Comparison of ENCODE assay signal across 1 cellular context in the genomic region with DNA sequence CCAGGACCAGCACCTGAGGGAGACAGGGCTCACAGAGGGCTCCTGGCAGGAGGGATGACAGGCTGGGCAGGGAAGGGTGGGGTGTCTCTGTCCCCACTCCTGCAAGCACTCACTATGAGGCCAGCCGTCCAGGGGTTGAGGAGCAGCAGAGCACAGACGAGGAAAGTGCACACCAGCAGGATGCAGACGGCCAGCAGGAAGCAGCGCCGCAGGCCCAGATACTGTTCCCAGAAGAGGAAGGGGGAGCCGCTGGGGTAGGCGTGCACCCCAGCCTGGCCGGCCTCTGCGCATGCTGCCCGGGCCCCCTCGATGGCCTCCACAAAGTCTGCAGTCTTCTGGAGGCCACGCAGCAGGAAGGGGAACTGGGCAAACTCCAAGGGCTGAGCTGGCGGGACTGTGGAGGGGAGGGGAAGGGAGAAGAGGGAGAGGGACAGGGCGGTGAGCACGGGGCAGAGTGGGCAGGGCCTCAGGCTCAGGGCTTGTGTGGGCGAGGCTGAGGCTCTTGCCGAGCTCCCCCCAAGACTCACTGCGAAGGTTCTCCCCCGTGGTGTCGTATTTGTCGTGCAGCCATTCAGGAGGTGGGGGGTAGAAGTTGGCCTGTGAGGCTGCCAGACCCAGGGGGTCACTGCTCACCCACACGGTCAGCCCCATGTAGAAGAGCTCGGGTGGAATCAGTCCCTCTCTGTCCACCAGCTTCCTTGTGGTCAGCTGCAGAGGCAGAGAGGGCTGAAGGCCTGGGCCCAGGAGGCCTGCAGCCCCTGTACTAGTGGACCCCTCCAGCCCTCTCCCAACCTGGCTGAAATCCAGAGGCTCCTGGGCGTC.
A peak's percentile ranks its signal among the peaks of the same experiment; 100 is the strongest.
TF ChIP-seq lines count a peak whose summit lies in the region.

No MANE protein-coding gene starts in this region.

TF ChIP-seq in HepG2, 621 proteins besides CTCF, POLR2A, EP300 and RAD21 (continued from another document and continues in another):
- TF ChIP-seq, protein P1, sequence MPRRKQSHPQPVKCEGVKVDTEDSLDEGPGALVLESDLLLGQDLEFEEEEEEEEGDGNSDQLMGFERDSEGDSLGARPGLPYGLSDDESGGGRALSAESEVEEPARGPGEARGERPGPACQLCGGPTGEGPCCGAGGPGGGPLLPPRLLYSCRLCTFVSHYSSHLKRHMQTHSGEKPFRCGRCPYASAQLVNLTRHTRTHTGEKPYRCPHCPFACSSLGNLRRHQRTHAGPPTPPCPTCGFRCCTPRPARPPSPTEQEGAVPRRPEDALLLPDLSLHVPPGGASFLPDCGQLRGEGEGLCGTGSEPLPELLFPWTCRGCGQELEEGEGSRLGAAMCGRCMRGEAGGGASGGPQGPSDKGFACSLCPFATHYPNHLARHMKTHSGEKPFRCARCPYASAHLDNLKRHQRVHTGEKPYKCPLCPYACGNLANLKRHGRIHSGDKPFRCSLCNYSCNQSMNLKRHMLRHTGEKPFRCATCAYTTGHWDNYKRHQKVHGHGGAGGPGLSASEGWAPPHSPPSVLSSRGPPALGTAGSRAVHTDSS (CRISPR knock-in tag; conservative IDR thresholded peaks at IDR 0.05), result no peak
- TF ChIP-seq ZNF558 (CRISPR knock-in tag; IDR thresholded peaks at IDR 0.05; ENCODE audit: borderline replicate concordance), result 0 out of 2 replicates have a peak, but pooled peaks have one; percentile 68
- TF ChIP-seq ZNF17 (CRISPR knock-in tag; IDR thresholded peaks at IDR 0.05), result 0 out of 2 replicates have a peak, but pooled peaks have one; percentile 35
- TF ChIP-seq NONO (IDR thresholded peaks at IDR 0.05), result no peak
- peak; percentile 94 for TF ChIP-seq NONO (CRISPR knock-in tag; conservative IDR thresholded peaks at IDR 0.05)
- TF ChIP-seq NRL (CRISPR knock-in tag; IDR thresholded peaks at IDR 0.05; ENCODE audit: borderline replicate concordance), result peak; percentile 82; the same call in 1 of the 2 replicates
- no peak for TF ChIP-seq ZZZ3 (CRISPR knock-in tag; IDR thresholded peaks at IDR 0.05; ENCODE audit: borderline replicate concordance)
- TF ChIP-seq ZFP90 (CRISPR knock-in tag; IDR thresholded peaks at IDR 0.05; ENCODE audit: borderline replicate concordance), result peak; percentile 18; the same call in 1 of the 2 replicates
- no peak for TF ChIP-seq AGO1 (IDR thresholded peaks at IDR 0.05; ENCODE audit: low read depth, low read length, poor library complexity, severe bottlenecking)
- TF ChIP-seq PCBP2 (optimal IDR thresholded peaks at IDR 0.05; ENCODE audit: low read depth, low read length, poor library complexity, severe bottlenecking), result no peak
- no peak for TF ChIP-seq PLSCR1 (CRISPR knock-in tag; IDR thresholded peaks at IDR 0.05; ENCODE audit: borderline replicate concordance)
- TF ChIP-seq PTBP1 (IDR thresholded peaks at IDR 0.05; ENCODE audit: low read depth, low read length, poor library complexity, severe bottlenecking), result no peak
- TF ChIP-seq BCL6 (CRISPR knock-in tag; IDR thresholded peaks at IDR 0.05), result peak; percentile 41; the same call in 1 of the 2 replicates
- no peak for TF ChIP-seq RBM22 (optimal IDR thresholded peaks at IDR 0.05; ENCODE audit: low read length)
- TF ChIP-seq, protein P2, sequence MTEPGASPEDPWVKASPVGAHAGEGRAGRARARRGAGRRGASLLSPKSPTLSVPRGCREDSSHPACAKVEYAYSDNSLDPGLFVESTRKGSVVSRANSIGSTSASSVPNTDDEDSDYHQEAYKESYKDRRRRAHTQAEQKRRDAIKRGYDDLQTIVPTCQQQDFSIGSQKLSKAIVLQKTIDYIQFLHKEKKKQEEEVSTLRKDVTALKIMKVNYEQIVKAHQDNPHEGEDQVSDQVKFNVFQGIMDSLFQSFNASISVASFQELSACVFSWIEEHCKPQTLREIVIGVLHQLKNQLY (CRISPR knock-in tag; IDR thresholded peaks at IDR 0.05), result 0 out of 2 replicates have a peak, but pooled peaks have one; percentile 42
- no peak for TF ChIP-seq HNRNPUL1 (IDR thresholded peaks at IDR 0.05; ENCODE audit: low read depth, low read length)
- TF ChIP-seq ZBTB21 (CRISPR knock-in tag; IDR thresholded peaks at IDR 0.05), result no peak
- TF ChIP-seq HDAC6 (IDR thresholded peaks at IDR 0.05; ENCODE audit: low read depth, low read length), result no peak
- TF ChIP-seq, protein P3, sequence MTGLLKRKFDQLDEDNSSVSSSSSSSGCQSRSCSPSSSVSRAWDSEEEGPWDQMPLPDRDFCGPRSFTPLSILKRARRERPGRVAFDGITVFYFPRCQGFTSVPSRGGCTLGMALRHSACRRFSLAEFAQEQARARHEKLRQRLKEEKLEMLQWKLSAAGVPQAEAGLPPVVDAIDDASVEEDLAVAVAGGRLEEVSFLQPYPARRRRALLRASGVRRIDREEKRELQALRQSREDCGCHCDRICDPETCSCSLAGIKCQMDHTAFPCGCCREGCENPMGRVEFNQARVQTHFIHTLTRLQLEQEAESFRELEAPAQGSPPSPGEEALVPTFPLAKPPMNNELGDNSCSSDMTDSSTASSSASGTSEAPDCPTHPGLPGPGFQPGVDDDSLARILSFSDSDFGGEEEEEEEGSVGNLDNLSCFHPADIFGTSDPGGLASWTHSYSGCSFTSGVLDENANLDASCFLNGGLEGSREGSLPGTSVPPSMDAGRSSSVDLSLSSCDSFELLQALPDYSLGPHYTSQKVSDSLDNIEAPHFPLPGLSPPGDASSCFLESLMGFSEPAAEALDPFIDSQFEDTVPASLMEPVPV (CRISPR knock-in tag; IDR thresholded peaks at IDR 0.05), result no peak; the same call in none of the 2 replicates
- TF ChIP-seq, protein P4, sequence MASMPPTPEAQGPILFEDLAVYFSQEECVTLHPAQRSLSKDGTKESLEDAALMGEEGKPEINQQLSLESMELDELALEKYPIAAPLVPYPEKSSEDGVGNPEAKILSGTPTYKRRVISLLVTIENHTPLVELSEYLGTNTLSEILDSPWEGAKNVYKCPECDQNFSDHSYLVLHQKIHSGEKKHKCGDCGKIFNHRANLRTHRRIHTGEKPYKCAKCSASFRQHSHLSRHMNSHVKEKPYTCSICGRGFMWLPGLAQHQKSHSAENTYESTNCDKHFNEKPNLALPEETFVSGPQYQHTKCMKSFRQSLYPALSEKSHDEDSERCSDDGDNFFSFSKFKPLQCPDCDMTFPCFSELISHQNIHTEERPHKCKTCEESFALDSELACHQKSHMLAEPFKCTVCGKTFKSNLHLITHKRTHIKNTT (CRISPR knock-in tag; IDR thresholded peaks at IDR 0.05), result no peak
- TF ChIP-seq ZNF564 (CRISPR knock-in tag; IDR thresholded peaks at IDR 0.05), result peak; percentile 82
- TF ChIP-seq HNRNPL (IDR thresholded peaks at IDR 0.05; ENCODE audit: low read depth, low read length), result peak; percentile 57; the same call in 1 of the 2 replicates
- peak; percentile 69; the same call in 1 of the 2 replicates for TF ChIP-seq AHR (CRISPR knock-in tag; IDR thresholded peaks at IDR 0.05)
- TF ChIP-seq DMAP1 (CRISPR knock-in tag; IDR thresholded peaks at IDR 0.05), result peak; percentile 67; the same call in 1 of the 2 replicates
- TF ChIP-seq ZNF773 (CRISPR knock-in tag; IDR thresholded peaks at IDR 0.05; ENCODE audit: borderline replicate concordance), result 0 out of 2 replicates have a peak, but pooled peaks have one; percentile 31
- TF ChIP-seq MXD4 (CRISPR knock-in tag; IDR thresholded peaks at IDR 0.05), result no peak
- TF ChIP-seq MIXL1 (CRISPR knock-in tag; IDR thresholded peaks at IDR 0.05), result no peak
- no peak for TF ChIP-seq ZNF44 (CRISPR knock-in tag; IDR thresholded peaks at IDR 0.05)
- TF ChIP-seq HNF4G (IDR thresholded peaks at IDR 0.05; ENCODE audit: borderline replicate concordance, low read depth, low read length), result no peak
- TF ChIP-seq HNF4G (CRISPR knock-in tag; IDR thresholded peaks at IDR 0.05; ENCODE audit: borderline replicate concordance, low read depth), result peak; percentile 68
- no peak; the same call in 1 of the 2 replicates for TF ChIP-seq KDM5A (IDR thresholded peaks at IDR 0.05; ENCODE audit: borderline replicate concordance, low read length)
- no peak; the same call in none of the 2 replicates for TF ChIP-seq ZNF414 (CRISPR knock-in tag; IDR thresholded peaks at IDR 0.05)
- TF ChIP-seq ZFP36 (IDR thresholded peaks at IDR 0.05; ENCODE audit: borderline replicate concordance, low read depth, low read length, partially characterized antibody), result no peak
- no peak for TF ChIP-seq SMC3 (IDR thresholded peaks at IDR 0.05; ENCODE audit: low read length)
- TF ChIP-seq, protein P5, sequence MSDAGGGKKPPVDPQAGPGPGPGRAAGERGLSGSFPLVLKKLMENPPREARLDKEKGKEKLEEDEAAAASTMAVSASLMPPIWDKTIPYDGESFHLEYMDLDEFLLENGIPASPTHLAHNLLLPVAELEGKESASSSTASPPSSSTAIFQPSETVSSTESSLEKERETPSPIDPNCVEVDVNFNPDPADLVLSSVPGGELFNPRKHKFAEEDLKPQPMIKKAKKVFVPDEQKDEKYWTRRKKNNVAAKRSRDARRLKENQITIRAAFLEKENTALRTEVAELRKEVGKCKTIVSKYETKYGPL (CRISPR knock-in tag; IDR thresholded peaks at IDR 0.05), result no peak
- TF ChIP-seq ZNF766 (CRISPR knock-in tag; IDR thresholded peaks at IDR 0.05; ENCODE audit: borderline replicate concordance), result no peak
- TF ChIP-seq TMF1 (CRISPR knock-in tag; IDR thresholded peaks at IDR 0.05; ENCODE audit: low read depth), result no peak
- TF ChIP-seq FOXO1 (CRISPR knock-in tag; IDR thresholded peaks at IDR 0.05), result no peak
- peak; percentile 54 for TF ChIP-seq POGZ (CRISPR knock-in tag; IDR thresholded peaks at IDR 0.05)
- TF ChIP-seq TBP (CRISPR knock-in tag; IDR thresholded peaks at IDR 0.05), result no peak
- peak; percentile 95 for TF ChIP-seq SNAI1 (CRISPR knock-in tag; IDR thresholded peaks at IDR 0.05; ENCODE audit: borderline replicate concordance)
- TF ChIP-seq ZBTB38 (CRISPR knock-in tag; IDR thresholded peaks at IDR 0.05), result no peak
- no peak for TF ChIP-seq JARID2 (CRISPR knock-in tag; IDR thresholded peaks at IDR 0.05; ENCODE audit: insufficient replicate concordance)
- TF ChIP-seq ZFP41 (CRISPR knock-in tag; IDR thresholded peaks at IDR 0.05; ENCODE audit: borderline replicate concordance), result no peak
- no peak for TF ChIP-seq NFRKB (IDR thresholded peaks at IDR 0.05)
- 0 out of 2 replicates have a peak, but pooled peaks have one; percentile 71 for TF ChIP-seq ZNF451 (CRISPR knock-in tag; IDR thresholded peaks at IDR 0.05)
- TF ChIP-seq SMARCC2 (IDR thresholded peaks at IDR 0.05), result no peak
- TF ChIP-seq HOMEZ (CRISPR knock-in tag; IDR thresholded peaks at IDR 0.05; ENCODE audit: low read depth), result no peak
- peak; percentile 83; the same call in 1 of the 2 replicates for TF ChIP-seq MYC (CRISPR knock-in tag; IDR thresholded peaks at IDR 0.05; ENCODE audit: borderline replicate concordance)
- peak; percentile 54; the same call in 1 of the 2 replicates for TF ChIP-seq ETV5 (CRISPR knock-in tag; IDR thresholded peaks at IDR 0.05; ENCODE audit: borderline replicate concordance)
- peak; percentile 100 for TF ChIP-seq ZNF543 (CRISPR knock-in tag; IDR thresholded peaks at IDR 0.05)
- no peak for TF ChIP-seq ZFP36L2 (CRISPR knock-in tag; IDR thresholded peaks at IDR 0.05)
- TF ChIP-seq SP5 (CRISPR knock-in tag; IDR thresholded peaks at IDR 0.05; ENCODE audit: borderline replicate concordance, low read depth), result 0 out of 2 replicates have a peak, but pooled peaks have one; percentile 30
- 0 out of 2 replicates have a peak, but pooled peaks have one; percentile 24 for TF ChIP-seq ZNF510 (CRISPR knock-in tag; IDR thresholded peaks at IDR 0.05; ENCODE audit: low read depth)
- no peak; the same call in 2 of the 3 replicates for TF ChIP-seq MXI1 (IDR thresholded peaks at IDR 0.05; ENCODE audit: borderline replicate concordance, low read depth, low read length)
- peak; percentile 65; the same call in 1 of the 2 replicates for TF ChIP-seq BATF2 (CRISPR knock-in tag; IDR thresholded peaks at IDR 0.05)
- no peak for TF ChIP-seq ZKSCAN8 (CRISPR knock-in tag; IDR thresholded peaks at IDR 0.05; ENCODE audit: borderline replicate concordance)
- TF ChIP-seq SRY (CRISPR knock-in tag; IDR thresholded peaks at IDR 0.05), result peak; percentile 85
